In genomic region chr7:123393623-123394022, GRCh38 we compare ENCODE assay signal across 1 cellular context.
TF ChIP-seq lines count a peak whose summit lies in the region.

No MANE protein-coding gene starts in this region.

TF ChIP-seq in WTC11, 78 proteins besides CTCF, POLR2A, EP300 and RAD21 (continued from another document):
- TF ChIP-seq ZNF532 (CRISPR knock-in tag; IDR thresholded peaks at IDR 0.05; ENCODE audit: borderline replicate concordance) (no peak), ZNF512 (CRISPR knock-in tag; IDR thresholded peaks at IDR 0.05; ENCODE audit: borderline replicate concordance) (no peak), GTF2I (CRISPR knock-in tag; conservative IDR thresholded peaks at IDR 0.05) (no peak), ZNF281 (CRISPR knock-in tag; IDR thresholded peaks at IDR 0.05) (no peak), TEAD1 (CRISPR knock-in tag; IDR thresholded peaks at IDR 0.05) (no peak), EMX1 (CRISPR knock-in tag; IDR thresholded peaks at IDR 0.05) (no peak), RELA (CRISPR knock-in tag; IDR thresholded peaks at IDR 0.05; ENCODE audit: borderline replicate concordance) (no peak), ATF1 (CRISPR knock-in tag; IDR thresholded peaks at IDR 0.05) (no peak), ATF3 (CRISPR knock-in tag; conservative IDR thresholded peaks at IDR 0.05) (no peak), ZNF121 (CRISPR knock-in tag; IDR thresholded peaks at IDR 0.05) (no peak), MAX (CRISPR knock-in tag; IDR thresholded peaks at IDR 0.05) (no peak)
TF ChIP-seq in WTC11: peak in this region for 0.
